ENCODE assay signal across 21 cellular contexts in the genomic region with DNA sequence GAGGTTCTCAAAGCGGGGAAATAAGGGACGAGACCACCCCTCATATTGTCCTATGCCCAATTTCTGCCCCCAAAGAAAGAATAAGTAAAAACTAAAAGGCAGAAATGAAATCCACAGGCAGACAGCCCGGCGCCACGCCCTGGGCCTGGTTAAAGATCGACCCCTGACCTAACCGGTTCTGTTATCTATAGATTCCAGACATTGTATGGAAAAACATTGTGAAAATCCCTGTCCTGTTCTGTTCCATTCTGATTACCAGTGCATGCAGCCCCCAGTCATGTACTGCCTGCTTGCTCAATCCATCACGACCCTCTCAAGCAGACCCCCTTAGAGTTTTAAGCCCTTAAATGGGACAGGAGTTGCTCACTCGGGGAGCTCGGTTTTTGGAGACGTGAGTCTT. TPM values are rescaled to one million over a fixed set of nuclear protein-coding genes. Genes with fewer than 3 reads are reported as not detected.
"Had no signal": no experiment of that assay in that cellular context is flagged by ENCODE, and none has a peak within 500 bp of the region (broad histone marks: within the 10 kb centered on the region; RNA-seq: fewer than 3 reads in every experiment).

No MANE protein-coding gene starts in this region.

RNA-seq across cellular contexts. Expression of gene CRYGD, which starts 6.9 kb away (rescaled TPM):
- total RNA-seq: activated naive CD4-positive, alpha-beta T cell treated with anti-CD3 and anti-CD28 coated beads for 36 hours; activated naive CD4-positive, alpha-beta T cell treated with anti-CD3 and anti-CD28 coated beads, Interleukin-2, amount 50 U/mL, for 72 hours; activated naive CD8-positive, alpha-beta T cell treated with anti-CD3 and anti-CD28 coated beads for 36 hours; activated naive CD8-positive, alpha-beta T cell treated with anti-CD3 and anti-CD28 coated beads, Interleukin-2, amount 10 ng/mL, durations not matched to agents 7 days and 5 days; activated T-cell treated with anti-CD3 and anti-CD28 coated beads, Interleukin-2, amount 50 U/mL, for 4 hours; activated T-cell treated with anti-CD3 and anti-CD28 coated beads, Interleukin-2, amount 50 U/mL, for 72 hours; activated T-helper 1 cell treated with anti-CD3 and anti-CD28 coated beads, Interleukin-12 subunit alpha, Interleukin-12 subunit beta, Interleukin-2, Interleukin-4 antibody, amounts not matched to agents 30 ng/mL and 10 ng/mL and 1 ng/mL, durations not matched to agents 14 hours and 24 hours and 36 hours; activated T-helper 17 cell treated with anti-CD3 and anti-CD28 coated beads, Interleukin-2, amount 50 U/mL, for 72 hours; activated T-helper 2 cell treated with anti-CD3 and anti-CD28 coated beads, Interferon-gamma antibody, Interleukin-2, Interleukin-4, amounts not matched to agents 10 μg/mL and 5 μg/mL and 100 μg/mL, durations not matched to agents 14 hours and 24 hours and 36 hours; adrenal gland; aorta; ascending aorta; astrocyte; body of pancreas; breast epithelium; bronchial epithelial cell; cardiac muscle cell; cardiac septum; chondrocyte had no signal
- polyA plus RNA-seq: adipose tissue, adrenal gland, aorta, cardiac muscle cell had no signal

RNA-seq across cellular contexts. Expression of gene CRYGC, which starts 12.2 kb away (rescaled TPM):
- total RNA-seq: activated naive CD4-positive, alpha-beta T cell treated with anti-CD3 and anti-CD28 coated beads for 36 hours; activated naive CD4-positive, alpha-beta T cell treated with anti-CD3 and anti-CD28 coated beads, Interleukin-2, amount 50 U/mL, for 72 hours; activated naive CD8-positive, alpha-beta T cell treated with anti-CD3 and anti-CD28 coated beads for 36 hours; activated naive CD8-positive, alpha-beta T cell treated with anti-CD3 and anti-CD28 coated beads, Interleukin-2, amount 10 ng/mL, durations not matched to agents 7 days and 5 days; activated T-cell treated with anti-CD3 and anti-CD28 coated beads, Interleukin-2, amount 50 U/mL, for 4 hours; activated T-cell treated with anti-CD3 and anti-CD28 coated beads, Interleukin-2, amount 50 U/mL, for 72 hours; activated T-helper 1 cell treated with anti-CD3 and anti-CD28 coated beads, Interleukin-12 subunit alpha, Interleukin-12 subunit beta, Interleukin-2, Interleukin-4 antibody, amounts not matched to agents 30 ng/mL and 10 ng/mL and 1 ng/mL, durations not matched to agents 14 hours and 24 hours and 36 hours; activated T-helper 17 cell treated with anti-CD3 and anti-CD28 coated beads, Interleukin-2, amount 50 U/mL, for 72 hours; activated T-helper 2 cell treated with anti-CD3 and anti-CD28 coated beads, Interferon-gamma antibody, Interleukin-2, Interleukin-4, amounts not matched to agents 10 μg/mL and 5 μg/mL and 100 μg/mL, durations not matched to agents 14 hours and 24 hours and 36 hours; adrenal gland; aorta; ascending aorta; astrocyte; body of pancreas; breast epithelium; bronchial epithelial cell; cardiac muscle cell; cardiac septum; cerebellum; chondrocyte had no signal
- polyA plus RNA-seq: adipose tissue, adrenal gland, aorta, cardiac muscle cell had no signal

RNA-seq across cellular contexts. Expression of gene CRYGB, which starts 28.6 kb away (rescaled TPM):
- total RNA-seq: activated naive CD4-positive, alpha-beta T cell treated with anti-CD3 and anti-CD28 coated beads for 36 hours; activated naive CD4-positive, alpha-beta T cell treated with anti-CD3 and anti-CD28 coated beads, Interleukin-2, amount 50 U/mL, for 72 hours; activated naive CD8-positive, alpha-beta T cell treated with anti-CD3 and anti-CD28 coated beads for 36 hours; activated naive CD8-positive, alpha-beta T cell treated with anti-CD3 and anti-CD28 coated beads, Interleukin-2, amount 10 ng/mL, durations not matched to agents 7 days and 5 days; activated T-cell treated with anti-CD3 and anti-CD28 coated beads, Interleukin-2, amount 50 U/mL, for 4 hours; activated T-cell treated with anti-CD3 and anti-CD28 coated beads, Interleukin-2, amount 50 U/mL, for 72 hours; activated T-helper 1 cell treated with anti-CD3 and anti-CD28 coated beads, Interleukin-12 subunit alpha, Interleukin-12 subunit beta, Interleukin-2, Interleukin-4 antibody, amounts not matched to agents 30 ng/mL and 10 ng/mL and 1 ng/mL, durations not matched to agents 14 hours and 24 hours and 36 hours; activated T-helper 17 cell treated with anti-CD3 and anti-CD28 coated beads, Interleukin-2, amount 50 U/mL, for 72 hours; activated T-helper 2 cell treated with anti-CD3 and anti-CD28 coated beads, Interferon-gamma antibody, Interleukin-2, Interleukin-4, amounts not matched to agents 10 μg/mL and 5 μg/mL and 100 μg/mL, durations not matched to agents 14 hours and 24 hours and 36 hours; adrenal gland; aorta; ascending aorta; astrocyte; body of pancreas; breast epithelium; bronchial epithelial cell; cardiac muscle cell; cardiac septum; cerebellum; chondrocyte had no signal
- polyA plus RNA-seq: adipose tissue, adrenal gland, aorta, cardiac muscle cell had no signal

RNA-seq across cellular contexts. Expression of gene CRYGA, which starts 46.0 kb away (rescaled TPM):
- total RNA-seq: activated naive CD4-positive, alpha-beta T cell treated with anti-CD3 and anti-CD28 coated beads for 36 hours; activated naive CD4-positive, alpha-beta T cell treated with anti-CD3 and anti-CD28 coated beads, Interleukin-2, amount 50 U/mL, for 72 hours; activated naive CD8-positive, alpha-beta T cell treated with anti-CD3 and anti-CD28 coated beads for 36 hours; activated naive CD8-positive, alpha-beta T cell treated with anti-CD3 and anti-CD28 coated beads, Interleukin-2, amount 10 ng/mL, durations not matched to agents 7 days and 5 days; activated T-cell treated with anti-CD3 and anti-CD28 coated beads, Interleukin-2, amount 50 U/mL, for 4 hours; activated T-cell treated with anti-CD3 and anti-CD28 coated beads, Interleukin-2, amount 50 U/mL, for 72 hours; activated T-helper 1 cell treated with anti-CD3 and anti-CD28 coated beads, Interleukin-12 subunit alpha, Interleukin-12 subunit beta, Interleukin-2, Interleukin-4 antibody, amounts not matched to agents 30 ng/mL and 10 ng/mL and 1 ng/mL, durations not matched to agents 14 hours and 24 hours and 36 hours; activated T-helper 17 cell treated with anti-CD3 and anti-CD28 coated beads, Interleukin-2, amount 50 U/mL, for 72 hours; activated T-helper 2 cell treated with anti-CD3 and anti-CD28 coated beads, Interferon-gamma antibody, Interleukin-2, Interleukin-4, amounts not matched to agents 10 μg/mL and 5 μg/mL and 100 μg/mL, durations not matched to agents 14 hours and 24 hours and 36 hours; adrenal gland; aorta; ascending aorta; astrocyte; body of pancreas; breast epithelium; bronchial epithelial cell; cardiac muscle cell; cardiac septum; cerebellum; chondrocyte had no signal
- polyA plus RNA-seq: adipose tissue, adrenal gland, aorta, cardiac muscle cell had no signal
